ENCODE assay signal across 2 cellular contexts in genomic region chr10:125419831-125420230, GRCh38.
"Had no signal": no experiment of that assay in that cellular context is flagged by ENCODE, and none has a peak within 500 bp of the region (broad histone marks: within the 10 kb centered on the region; RNA-seq: fewer than 3 reads in every experiment).

No MANE protein-coding gene starts in this region.

- DNase-seq: GDM1 had no signal

- ATAC-seq: GM12878 had no signal

- H3K4me3 ChIP-seq: GM12878 had no signal
